ENCODE assay signal across 8 cellular contexts in the genomic region with DNA sequence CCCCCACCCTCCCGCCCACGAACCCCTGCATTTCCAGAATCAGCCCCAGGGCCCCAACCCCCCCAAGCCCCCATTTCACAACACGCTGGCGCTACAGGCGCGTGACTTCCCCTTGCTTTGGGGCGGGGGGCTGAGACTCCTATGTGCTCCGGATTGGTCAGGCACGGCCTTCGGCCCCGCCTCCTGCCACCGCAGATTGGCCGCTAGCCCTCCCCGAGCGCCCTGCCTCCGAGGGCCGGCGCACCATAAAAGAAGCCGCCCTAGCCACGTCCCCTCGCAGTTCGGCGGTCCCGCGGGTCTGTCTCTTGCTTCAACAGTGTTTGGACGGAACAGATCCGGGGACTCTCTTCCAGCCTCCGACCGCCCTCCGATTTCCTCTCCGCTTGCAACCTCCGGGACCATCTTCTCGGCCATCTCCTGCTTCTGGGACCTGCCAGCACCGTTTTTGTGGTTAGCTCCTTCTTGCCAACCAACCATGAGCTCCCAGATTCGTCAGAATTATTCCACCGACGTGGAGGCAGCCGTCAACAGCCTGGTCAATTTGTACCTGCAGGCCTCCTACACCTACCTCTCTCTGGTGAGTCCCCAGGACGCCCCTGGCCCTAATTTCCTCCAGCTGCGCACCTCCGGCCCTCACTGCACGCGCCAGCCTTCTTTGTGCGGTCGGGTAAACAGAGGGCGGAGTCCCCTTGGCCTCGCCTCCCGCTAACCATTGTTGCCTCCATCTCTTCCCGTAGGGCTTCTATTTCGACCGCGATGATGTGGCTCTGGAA. TPM values are rescaled to one million over a fixed set of nuclear protein-coding genes. Genes with fewer than 3 reads are reported as not detected.
A peak's percentile ranks its signal among the peaks of the same experiment; 100 is the strongest.
DNase-seq lines count a peak whose midpoint lies in the region; ATAC-seq and TF ChIP-seq lines count a peak whose summit lies in the region.

A gene (plus strand): TSS at position 277 of the 773 bp plus-strand sequence. CDS start 199 bp downstream, at position 476.

- no peak for TF ChIP-seq CTCF in CD8-positive, alpha-beta T cell (IDR thresholded peaks at IDR 0.05)

- H3K4me3 ChIP-seq in CD8-positive, alpha-beta T cell (ENCODE audit: low read depth, low read length), result peak within 1 kb of the TSS; percentile 98

- peaks cover 45% of the 10 kb centered on the region for H3K36me3 Mint-ChIP-seq in CD8-positive, alpha-beta T cell

- no peaks in the 10 kb centered on the region for H3K27me3 ChIP-seq in CD8-positive, alpha-beta T cell (ENCODE audit: insufficient read depth, low read length)

- peaks cover 49% of the 10 kb centered on the region for H3K4me1 ChIP-seq in CD8-positive, alpha-beta T cell (ENCODE audit: insufficient read depth, low read length)

- peak within 1 kb of the TSS; percentile 90 for H3K27ac ChIP-seq in CD8-positive, alpha-beta T cell (ENCODE audit: low read depth, low read length)

- POLR2A ChIA-PET in CD8-positive, alpha-beta T cell (lab: Charles Lee), result interaction anchor here (0.7 to 3.6 kb wide), 16 partner anchors 8 to 346 kb away, joined by 3 to 39 read pairs (median 3); a partner anchor contains a TSS

- DNase-seq in CD8-positive, alpha-beta T cell, result peak; percentile 71 to 96 (median 83)
- DNase-seq in HS-5 (ENCODE audit: low read depth) (peak; percentile 78), NOMO-1 (lab: John Stamatoyannopoulos, UW; ENCODE audit: unreplicated experiment in 2 of 2) (peak; percentile 95 to 99), lung microvascular endothelial cell (ENCODE audit: low read depth in 2 of 2) (peak; percentile 96 to 99)
- DNase-seq in activated CD8-positive, alpha-beta memory T cell treated with anti-CD3 and anti-CD28 coated beads for 24 hours, result peak; percentile 97
- peak; percentile 78 for DNase-seq in effector CD4-positive, alpha-beta T cell
- peak; percentile 75 to 79 (median 76) for DNase-seq in stimulated activated CD4-positive, alpha-beta T cell treated with anti-CD3 and anti-CD28 coated beads, TNF-alpha, amount 100 ng/mL, for 4 hours (ENCODE audit: low read depth in 3 of 3)

- peak within 1 kb of the TSS; percentile 99 for H3K4me3 Mint-ChIP-seq in CD8-positive, alpha-beta T cell

- intact Hi-C loops in CD8-positive, alpha-beta T cell (cut with DNase I, micrococcal nuclease), result loop anchor here (1.0 to 10.0 kb wide), 11 partner anchors 11 to 453 kb away; a partner anchor contains a TSS

- peak within 1 kb of the TSS; percentile 99 for H3K27ac Mint-ChIP-seq in CD8-positive, alpha-beta T cell

- H3K27me3 Mint-ChIP-seq in CD8-positive, alpha-beta T cell (ENCODE audit: low read depth), result no peaks in the 10 kb centered on the region

- peaks cover 60% of the 10 kb centered on the region for H3K4me1 Mint-ChIP-seq in CD8-positive, alpha-beta T cell (ENCODE audit: low read depth)

- no peaks in the 10 kb centered on the region for H3K9me3 ChIP-seq in CD8-positive, alpha-beta T cell (ENCODE audit: low read length)

- peaks cover 12% of the 10 kb centered on the region for H3K36me3 ChIP-seq in CD8-positive, alpha-beta T cell (ENCODE audit: insufficient read depth, low read length)

- ATAC-seq in CD8-positive, alpha-beta T cell, result peak; percentile 73
- ATAC-seq in GM19467 (IDR thresholded peaks at IDR 0.05; ENCODE audit: unreplicated experiment), result peak; percentile 48

- CTCF ChIA-PET in CD8-positive, alpha-beta T cell (lab: Charles Lee), result interaction anchor here (1.3 to 2.9 kb wide), 5 partner anchors 12 to 177 kb away, joined by 3 to 11 read pairs (median 6); a partner anchor contains a TSS

- no peaks in the 10 kb centered on the region for H3K9me3 Mint-ChIP-seq in CD8-positive, alpha-beta T cell

RNA-seq across cellular contexts. Expression of the gene that starts here (rescaled TPM):
- 100 to 1,000 TPM; 665 to 668 TPM for total RNA-seq in CD8-positive, alpha-beta T cell
- total RNA-seq in lung microvascular endothelial cell, result 928 and 942 TPM in 2 replicates

Comparison
In these comparisons a context has a peak if more than half of its experiments do, and no peak if none do; other contexts are left out.
1. Peak in every context shown above with its lines: DNase-seq, ATAC-seq, H3K4me3 ChIP-seq and H3K27ac ChIP-seq.